In the genomic region with DNA sequence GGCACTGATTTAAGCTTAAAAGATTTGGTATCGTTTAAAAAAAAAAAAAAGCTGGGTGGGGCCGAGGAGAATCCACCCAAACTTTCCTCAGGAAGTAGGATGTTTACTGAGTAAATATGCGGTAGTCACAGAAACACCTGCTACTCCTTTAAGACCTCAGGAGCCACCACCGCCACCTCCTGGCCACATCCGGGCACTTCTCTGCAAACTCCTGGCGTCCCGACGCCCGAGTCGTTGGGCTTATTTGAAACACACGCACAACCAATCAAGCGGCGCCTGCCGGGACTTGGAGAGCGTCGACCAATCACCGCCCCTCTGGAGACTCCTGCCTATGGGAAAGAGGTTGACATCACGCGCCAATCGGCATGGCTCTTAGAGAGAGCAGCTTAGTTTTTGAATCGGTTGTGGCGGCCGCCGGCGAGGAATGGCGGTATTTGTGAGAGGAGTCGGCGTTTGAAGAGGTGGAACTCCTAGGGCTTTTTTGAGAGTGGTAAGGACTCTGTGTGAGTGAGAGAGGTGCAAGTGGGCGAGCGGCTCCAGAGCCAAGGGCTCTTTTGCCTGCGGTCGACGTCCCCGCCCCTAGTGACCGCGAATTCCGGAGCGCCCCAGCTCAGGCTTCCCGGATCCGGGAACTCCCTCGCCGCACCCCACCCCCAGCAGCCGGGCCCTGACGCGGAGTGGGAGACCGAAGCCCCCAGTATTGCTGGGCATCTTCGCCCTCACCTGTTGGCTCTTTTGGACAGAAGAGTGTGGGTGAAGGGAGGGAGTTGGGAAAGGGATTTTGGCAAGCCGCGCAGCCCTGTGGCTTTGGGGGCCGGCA, we compare ENCODE assay signal across 1 cellular context.
TF ChIP-seq lines count a peak whose summit lies in the region.

A gene with protein sequence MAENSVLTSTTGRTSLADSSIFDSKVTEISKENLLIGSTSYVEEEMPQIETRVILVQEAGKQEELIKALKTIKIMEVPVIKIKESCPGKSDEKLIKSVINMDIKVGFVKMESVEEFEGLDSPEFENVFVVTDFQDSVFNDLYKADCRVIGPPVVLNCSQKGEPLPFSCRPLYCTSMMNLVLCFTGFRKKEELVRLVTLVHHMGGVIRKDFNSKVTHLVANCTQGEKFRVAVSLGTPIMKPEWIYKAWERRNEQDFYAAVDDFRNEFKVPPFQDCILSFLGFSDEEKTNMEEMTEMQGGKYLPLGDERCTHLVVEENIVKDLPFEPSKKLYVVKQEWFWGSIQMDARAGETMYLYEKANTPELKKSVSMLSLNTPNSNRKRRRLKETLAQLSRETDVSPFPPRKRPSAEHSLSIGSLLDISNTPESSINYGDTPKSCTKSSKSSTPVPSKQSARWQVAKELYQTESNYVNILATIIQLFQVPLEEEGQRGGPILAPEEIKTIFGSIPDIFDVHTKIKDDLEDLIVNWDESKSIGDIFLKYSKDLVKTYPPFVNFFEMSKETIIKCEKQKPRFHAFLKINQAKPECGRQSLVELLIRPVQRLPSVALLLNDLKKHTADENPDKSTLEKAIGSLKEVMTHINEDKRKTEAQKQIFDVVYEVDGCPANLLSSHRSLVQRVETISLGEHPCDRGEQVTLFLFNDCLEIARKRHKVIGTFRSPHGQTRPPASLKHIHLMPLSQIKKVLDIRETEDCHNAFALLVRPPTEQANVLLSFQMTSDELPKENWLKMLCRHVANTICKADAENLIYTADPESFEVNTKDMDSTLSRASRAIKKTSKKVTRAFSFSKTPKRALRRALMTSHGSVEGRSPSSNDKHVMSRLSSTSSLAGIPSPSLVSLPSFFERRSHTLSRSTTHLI (plus strand): TSS at position 359 of the 820 bp plus-strand sequence. CDS start 3,805 bp downstream, outside the sequence.

TF ChIP-seq in HepG2, 621 proteins besides CTCF, POLR2A, EP300 and RAD21 (continued from another document and continues in another):
- TF ChIP-seq, protein P1, sequence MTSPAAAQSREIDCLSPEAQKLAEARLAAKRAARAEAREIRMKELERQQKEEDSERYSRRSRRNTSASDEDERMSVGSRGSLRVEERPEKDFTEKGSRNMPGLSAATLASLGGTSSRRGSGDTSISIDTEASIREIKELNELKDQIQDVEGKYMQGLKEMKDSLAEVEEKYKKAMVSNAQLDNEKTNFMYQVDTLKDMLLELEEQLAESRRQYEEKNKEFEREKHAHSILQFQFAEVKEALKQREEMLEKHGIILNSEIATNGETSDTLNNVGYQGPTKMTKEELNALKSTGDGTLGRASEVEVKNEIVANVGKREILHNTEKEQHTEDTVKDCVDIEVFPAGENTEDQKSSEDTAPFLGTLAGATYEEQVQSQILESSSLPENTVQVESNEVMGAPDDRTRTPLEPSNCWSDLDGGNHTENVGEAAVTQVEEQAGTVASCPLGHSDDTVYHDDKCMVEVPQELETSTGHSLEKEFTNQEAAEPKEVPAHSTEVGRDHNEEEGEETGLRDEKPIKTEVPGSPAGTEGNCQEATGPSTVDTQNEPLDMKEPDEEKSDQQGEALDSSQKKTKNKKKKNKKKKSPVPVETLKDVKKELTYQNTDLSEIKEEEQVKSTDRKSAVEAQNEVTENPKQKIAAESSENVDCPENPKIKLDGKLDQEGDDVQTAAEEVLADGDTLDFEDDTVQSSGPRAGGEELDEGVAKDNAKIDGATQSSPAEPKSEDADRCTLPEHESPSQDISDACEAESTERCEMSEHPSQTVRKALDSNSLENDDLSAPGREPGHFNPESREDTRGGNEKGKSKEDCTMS (CRISPR knock-in tag; conservative IDR thresholded peaks at IDR 0.05) = no peak
- peak; percentile 62; the same call in 1 of the 2 replicates for TF ChIP-seq HIVEP1 (CRISPR knock-in tag; IDR thresholded peaks at IDR 0.05)
- no peak for TF ChIP-seq ZNF33A (CRISPR knock-in tag; IDR thresholded peaks at IDR 0.05; ENCODE audit: borderline replicate concordance)
- TF ChIP-seq, protein P2, sequence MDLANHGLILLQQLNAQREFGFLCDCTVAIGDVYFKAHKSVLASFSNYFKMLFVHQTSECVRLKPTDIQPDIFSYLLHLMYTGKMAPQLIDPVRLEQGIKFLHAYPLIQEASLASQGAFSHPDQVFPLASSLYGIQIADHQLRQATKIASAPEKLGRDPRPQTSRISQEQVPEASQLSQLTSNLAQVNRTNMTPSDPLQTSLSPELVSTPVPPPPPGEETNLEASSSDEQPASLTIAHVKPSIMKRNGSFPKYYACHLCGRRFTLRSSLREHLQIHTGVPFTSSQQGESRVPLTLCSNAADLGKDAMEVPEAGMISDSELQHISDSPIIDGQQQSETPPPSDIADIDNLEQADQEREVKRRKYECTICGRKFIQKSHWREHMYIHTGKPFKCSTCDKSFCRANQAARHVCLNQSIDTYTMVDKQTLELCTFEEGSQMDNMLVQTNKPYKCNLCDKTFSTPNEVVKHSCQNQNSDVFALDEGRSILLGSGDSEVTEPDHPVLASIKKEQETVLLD (CRISPR knock-in tag; IDR thresholded peaks at IDR 0.05; ENCODE audit: low read depth) = no peak
- TF ChIP-seq ISL2 (CRISPR knock-in tag; IDR thresholded peaks at IDR 0.05) = peak; percentile 63
- TF ChIP-seq, protein P3, sequence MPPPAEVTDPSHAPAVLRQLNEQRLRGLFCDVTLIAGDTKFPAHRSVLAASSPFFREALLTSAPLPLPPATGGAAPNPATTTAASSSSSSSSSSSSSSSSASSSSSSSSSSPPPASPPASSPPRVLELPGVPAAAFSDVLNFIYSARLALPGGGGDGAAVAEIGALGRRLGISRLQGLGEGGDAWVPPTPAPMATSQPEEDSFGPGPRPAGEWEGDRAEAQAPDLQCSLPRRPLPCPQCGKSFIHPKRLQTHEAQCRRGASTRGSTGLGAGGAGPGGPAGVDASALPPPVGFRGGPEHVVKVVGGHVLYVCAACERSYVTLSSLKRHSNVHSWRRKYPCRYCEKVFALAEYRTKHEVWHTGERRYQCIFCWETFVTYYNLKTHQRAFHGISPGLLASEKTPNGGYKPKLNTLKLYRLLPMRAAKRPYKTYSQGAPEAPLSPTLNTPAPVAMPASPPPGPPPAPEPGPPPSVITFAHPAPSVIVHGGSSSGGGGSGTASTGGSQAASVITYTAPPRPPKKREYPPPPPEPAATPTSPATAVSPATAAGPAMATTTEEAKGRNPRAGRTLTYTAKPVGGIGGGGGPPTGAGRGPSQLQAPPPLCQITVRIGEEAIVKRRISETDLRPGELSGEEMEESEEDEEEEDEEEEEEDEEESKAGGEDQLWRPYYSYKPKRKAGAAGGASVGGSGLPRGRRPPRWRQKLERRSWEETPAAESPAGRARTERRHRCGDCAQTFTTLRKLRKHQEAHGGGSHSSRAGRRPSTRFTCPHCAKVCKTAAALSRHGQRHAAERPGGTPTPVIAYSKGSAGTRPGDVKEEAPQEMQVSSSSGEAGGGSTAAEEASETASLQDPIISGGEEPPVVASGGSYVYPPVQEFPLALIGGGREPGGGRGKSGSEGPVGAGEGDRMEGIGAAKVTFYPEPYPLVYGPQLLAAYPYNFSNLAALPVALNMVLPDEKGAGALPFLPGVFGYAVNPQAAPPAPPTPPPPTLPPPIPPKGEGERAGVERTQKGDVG (CRISPR knock-in tag; IDR thresholded peaks at IDR 0.05; ENCODE audit: borderline replicate concordance) = no peak
- TF ChIP-seq MTF1 (CRISPR knock-in tag; IDR thresholded peaks at IDR 0.05) = no peak
- TF ChIP-seq RNF2 (conservative IDR thresholded peaks at IDR 0.05; ENCODE audit: low read depth) = no peak
- 0 out of 2 replicates have a peak, but pooled peaks have one; percentile 23 for TF ChIP-seq ZNF891 (CRISPR knock-in tag; IDR thresholded peaks at IDR 0.05)
- TF ChIP-seq, protein P4, sequence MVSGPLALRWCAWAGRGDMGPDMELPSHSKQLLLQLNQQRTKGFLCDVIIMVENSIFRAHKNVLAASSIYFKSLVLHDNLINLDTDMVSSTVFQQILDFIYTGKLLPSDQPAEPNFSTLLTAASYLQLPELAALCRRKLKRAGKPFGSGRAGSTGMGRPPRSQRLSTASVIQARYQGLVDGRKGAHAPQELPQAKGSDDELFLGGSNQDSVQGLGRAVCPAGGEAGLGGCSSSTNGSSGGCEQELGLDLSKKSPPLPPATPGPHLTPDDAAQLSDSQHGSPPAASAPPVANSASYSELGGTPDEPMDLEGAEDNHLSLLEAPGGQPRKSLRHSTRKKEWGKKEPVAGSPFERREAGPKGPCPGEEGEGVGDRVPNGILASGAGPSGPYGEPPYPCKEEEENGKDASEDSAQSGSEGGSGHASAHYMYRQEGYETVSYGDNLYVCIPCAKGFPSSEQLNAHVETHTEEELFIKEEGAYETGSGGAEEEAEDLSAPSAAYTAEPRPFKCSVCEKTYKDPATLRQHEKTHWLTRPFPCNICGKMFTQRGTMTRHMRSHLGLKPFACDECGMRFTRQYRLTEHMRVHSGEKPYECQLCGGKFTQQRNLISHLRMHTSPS (CRISPR knock-in tag; IDR thresholded peaks at IDR 0.05; ENCODE audit: low read depth) = no peak
- peak; percentile 29; the same call in 1 of the 2 replicates for TF ChIP-seq ERF (CRISPR knock-in tag; IDR thresholded peaks at IDR 0.05)
- TF ChIP-seq, protein P5, sequence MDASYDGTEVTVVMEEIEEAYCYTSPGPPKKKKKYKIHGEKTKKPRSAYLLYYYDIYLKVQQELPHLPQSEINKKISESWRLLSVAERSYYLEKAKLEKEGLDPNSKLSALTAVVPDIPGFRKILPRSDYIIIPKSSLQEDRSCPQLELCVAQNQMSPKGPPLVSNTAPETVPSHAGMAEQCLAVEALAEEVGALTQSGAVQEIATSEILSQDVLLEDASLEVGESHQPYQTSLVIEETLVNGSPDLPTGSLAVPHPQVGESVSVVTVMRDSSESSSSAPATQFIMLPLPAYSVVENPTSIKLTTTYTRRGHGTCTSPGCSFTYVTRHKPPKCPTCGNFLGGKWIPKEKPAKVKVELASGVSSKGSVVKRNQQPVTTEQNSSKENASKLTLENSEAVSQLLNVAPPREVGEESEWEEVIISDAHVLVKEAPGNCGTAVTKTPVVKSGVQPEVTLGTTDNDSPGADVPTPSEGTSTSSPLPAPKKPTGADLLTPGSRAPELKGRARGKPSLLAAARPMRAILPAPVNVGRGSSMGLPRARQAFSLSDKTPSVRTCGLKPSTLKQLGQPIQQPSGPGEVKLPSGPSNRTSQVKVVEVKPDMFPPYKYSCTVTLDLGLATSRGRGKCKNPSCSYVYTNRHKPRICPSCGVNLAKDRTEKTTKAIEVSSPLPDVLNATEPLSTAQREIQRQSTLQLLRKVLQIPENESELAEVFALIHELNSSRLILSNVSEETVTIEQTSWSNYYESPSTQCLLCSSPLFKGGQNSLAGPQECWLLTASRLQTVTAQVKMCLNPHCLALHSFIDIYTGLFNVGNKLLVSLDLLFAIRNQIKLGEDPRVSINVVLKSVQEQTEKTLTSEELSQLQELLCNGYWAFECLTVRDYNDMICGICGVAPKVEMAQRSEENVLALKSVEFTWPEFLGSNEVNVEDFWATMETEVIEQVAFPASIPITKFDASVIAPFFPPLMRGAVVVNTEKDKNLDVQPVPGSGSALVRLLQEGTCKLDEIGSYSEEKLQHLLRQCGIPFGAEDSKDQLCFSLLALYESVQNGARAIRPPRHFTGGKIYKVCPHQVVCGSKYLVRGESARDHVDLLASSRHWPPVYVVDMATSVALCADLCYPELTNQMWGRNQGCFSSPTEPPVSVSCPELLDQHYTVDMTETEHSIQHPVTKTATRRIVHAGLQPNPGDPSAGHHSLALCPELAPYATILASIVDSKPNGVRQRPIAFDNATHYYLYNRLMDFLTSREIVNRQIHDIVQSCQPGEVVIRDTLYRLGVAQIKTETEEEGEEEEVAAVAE (CRISPR knock-in tag; IDR thresholded peaks at IDR 0.05; ENCODE audit: borderline replicate concordance) = peak; percentile 79
- TF ChIP-seq, protein P6, sequence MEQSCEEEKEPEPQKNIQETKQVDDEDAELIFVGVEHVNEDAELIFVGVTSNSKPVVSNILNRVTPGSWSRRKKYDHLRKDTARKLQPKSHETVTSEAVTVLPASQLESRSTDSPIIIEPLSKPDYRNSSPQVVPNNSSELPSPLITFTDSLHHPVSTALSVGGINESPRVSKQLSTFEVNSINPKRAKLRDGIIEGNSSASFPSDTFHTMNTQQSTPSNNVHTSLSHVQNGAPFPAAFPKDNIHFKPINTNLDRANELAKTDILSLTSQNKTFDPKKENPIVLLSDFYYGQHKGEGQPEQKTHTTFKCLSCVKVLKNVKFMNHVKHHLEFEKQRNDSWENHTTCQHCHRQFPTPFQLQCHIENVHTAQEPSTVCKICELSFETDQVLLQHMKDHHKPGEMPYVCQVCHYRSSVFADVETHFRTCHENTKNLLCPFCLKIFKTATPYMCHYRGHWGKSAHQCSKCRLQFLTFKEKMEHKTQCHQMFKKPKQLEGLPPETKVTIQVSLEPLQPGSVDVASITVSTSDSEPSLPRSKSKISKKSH (CRISPR knock-in tag; IDR thresholded peaks at IDR 0.05; ENCODE audit: borderline replicate concordance) = 0 out of 2 replicates have a peak, but pooled peaks have one; percentile 54
- TF ChIP-seq, protein P7, sequence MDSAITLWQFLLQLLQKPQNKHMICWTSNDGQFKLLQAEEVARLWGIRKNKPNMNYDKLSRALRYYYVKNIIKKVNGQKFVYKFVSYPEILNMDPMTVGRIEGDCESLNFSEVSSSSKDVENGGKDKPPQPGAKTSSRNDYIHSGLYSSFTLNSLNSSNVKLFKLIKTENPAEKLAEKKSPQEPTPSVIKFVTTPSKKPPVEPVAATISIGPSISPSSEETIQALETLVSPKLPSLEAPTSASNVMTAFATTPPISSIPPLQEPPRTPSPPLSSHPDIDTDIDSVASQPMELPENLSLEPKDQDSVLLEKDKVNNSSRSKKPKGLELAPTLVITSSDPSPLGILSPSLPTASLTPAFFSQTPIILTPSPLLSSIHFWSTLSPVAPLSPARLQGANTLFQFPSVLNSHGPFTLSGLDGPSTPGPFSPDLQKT (CRISPR knock-in tag; IDR thresholded peaks at IDR 0.05; ENCODE audit: borderline replicate concordance) = no peak
- TF ChIP-seq HNRNPUL1 (IDR thresholded peaks at IDR 0.05; ENCODE audit: low read depth, low read length) = no peak
- TF ChIP-seq FOXA3 (CRISPR knock-in tag; IDR thresholded peaks at IDR 0.05) = peak; percentile 99
- TF ChIP-seq, protein P8, sequence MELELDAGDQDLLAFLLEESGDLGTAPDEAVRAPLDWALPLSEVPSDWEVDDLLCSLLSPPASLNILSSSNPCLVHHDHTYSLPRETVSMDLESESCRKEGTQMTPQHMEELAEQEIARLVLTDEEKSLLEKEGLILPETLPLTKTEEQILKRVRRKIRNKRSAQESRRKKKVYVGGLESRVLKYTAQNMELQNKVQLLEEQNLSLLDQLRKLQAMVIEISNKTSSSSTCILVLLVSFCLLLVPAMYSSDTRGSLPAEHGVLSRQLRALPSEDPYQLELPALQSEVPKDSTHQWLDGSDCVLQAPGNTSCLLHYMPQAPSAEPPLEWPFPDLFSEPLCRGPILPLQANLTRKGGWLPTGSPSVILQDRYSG (CRISPR knock-in tag; IDR thresholded peaks at IDR 0.05) = no peak
- TF ChIP-seq, protein P9, sequence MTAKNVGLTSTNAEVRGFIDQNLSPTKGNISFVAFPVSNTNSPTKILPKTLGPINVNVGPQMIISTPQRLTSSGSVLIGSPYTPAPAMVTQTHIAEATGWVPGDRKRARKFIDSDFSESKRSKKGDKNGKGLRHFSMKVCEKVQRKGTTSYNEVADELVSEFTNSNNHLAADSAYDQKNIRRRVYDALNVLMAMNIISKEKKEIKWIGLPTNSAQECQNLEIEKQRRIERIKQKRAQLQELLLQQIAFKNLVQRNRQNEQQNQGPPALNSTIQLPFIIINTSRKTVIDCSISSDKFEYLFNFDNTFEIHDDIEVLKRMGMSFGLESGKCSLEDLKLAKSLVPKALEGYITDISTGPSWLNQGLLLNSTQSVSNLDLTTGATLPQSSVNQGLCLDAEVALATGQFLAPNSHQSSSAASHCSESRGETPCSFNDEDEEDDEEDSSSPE (CRISPR knock-in tag; IDR thresholded peaks at IDR 0.05) = peak; percentile 95
- TF ChIP-seq, protein P10, sequence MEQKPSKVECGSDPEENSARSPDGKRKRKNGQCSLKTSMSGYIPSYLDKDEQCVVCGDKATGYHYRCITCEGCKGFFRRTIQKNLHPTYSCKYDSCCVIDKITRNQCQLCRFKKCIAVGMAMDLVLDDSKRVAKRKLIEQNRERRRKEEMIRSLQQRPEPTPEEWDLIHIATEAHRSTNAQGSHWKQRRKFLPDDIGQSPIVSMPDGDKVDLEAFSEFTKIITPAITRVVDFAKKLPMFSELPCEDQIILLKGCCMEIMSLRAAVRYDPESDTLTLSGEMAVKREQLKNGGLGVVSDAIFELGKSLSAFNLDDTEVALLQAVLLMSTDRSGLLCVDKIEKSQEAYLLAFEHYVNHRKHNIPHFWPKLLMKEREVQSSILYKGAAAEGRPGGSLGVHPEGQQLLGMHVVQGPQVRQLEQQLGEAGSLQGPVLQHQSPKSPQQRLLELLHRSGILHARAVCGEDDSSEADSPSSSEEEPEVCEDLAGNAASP (CRISPR knock-in tag; IDR thresholded peaks at IDR 0.05; ENCODE audit: borderline replicate concordance) = no peak
- TF ChIP-seq HOXD1 (CRISPR knock-in tag; IDR thresholded peaks at IDR 0.05) = no peak
